In the genomic region with DNA sequence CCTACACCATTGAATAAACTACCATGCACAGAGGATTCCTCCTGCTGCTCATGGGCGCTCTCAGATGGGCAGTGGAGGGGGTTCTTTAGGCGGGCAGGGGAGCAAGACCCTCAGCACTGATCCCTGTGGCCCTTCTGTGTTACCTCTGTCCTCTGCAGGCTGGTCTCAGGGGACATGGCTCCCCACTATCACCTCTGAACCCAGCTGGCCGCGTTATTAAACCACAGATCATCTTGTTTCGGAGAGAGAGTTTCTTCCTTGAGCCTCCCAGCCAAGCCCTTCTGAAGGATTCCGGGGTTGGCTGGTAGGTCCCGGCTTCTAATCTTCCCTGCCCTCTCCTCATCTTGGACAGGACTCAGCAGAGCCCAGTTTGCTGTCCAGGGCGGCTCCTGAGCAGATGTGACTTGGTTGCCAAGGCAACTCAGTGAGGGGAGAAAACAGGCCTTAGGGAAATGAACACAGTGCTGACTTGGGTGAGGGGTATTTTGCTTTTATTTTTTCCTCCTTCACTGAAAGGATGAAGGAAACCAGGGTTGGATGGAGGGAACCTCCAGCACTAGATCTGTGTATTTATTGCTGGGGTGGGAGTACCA, we compare ENCODE assay signal across 1 cellular context.
TF ChIP-seq lines count a peak whose summit lies in the region.

No MANE protein-coding gene starts in this region.

TF ChIP-seq in SK-N-SH, 30 proteins besides CTCF, POLR2A, EP300 and RAD21 (continued from another document):
- TF ChIP-seq SMC3 (IDR thresholded peaks at IDR 0.05; ENCODE audit: low read depth, low read length) (no peak), TCF12 (IDR thresholded peaks at IDR 0.05) (no peak), RFX5 (IDR thresholded peaks at IDR 0.05; ENCODE audit: low read length) (no peak), FOXJ3 (CRISPR knock-in tag; IDR thresholded peaks at IDR 0.05) (no peak)
- TF ChIP-seq, protein P1, sequence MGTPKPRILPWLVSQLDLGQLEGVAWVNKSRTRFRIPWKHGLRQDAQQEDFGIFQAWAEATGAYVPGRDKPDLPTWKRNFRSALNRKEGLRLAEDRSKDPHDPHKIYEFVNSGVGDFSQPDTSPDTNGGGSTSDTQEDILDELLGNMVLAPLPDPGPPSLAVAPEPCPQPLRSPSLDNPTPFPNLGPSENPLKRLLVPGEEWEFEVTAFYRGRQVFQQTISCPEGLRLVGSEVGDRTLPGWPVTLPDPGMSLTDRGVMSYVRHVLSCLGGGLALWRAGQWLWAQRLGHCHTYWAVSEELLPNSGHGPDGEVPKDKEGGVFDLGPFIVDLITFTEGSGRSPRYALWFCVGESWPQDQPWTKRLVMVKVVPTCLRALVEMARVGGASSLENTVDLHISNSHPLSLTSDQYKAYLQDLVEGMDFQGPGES (IDR thresholded peaks at IDR 0.05; ENCODE audit: low read depth, low read length), result no peak
- TF ChIP-seq, protein P2, sequence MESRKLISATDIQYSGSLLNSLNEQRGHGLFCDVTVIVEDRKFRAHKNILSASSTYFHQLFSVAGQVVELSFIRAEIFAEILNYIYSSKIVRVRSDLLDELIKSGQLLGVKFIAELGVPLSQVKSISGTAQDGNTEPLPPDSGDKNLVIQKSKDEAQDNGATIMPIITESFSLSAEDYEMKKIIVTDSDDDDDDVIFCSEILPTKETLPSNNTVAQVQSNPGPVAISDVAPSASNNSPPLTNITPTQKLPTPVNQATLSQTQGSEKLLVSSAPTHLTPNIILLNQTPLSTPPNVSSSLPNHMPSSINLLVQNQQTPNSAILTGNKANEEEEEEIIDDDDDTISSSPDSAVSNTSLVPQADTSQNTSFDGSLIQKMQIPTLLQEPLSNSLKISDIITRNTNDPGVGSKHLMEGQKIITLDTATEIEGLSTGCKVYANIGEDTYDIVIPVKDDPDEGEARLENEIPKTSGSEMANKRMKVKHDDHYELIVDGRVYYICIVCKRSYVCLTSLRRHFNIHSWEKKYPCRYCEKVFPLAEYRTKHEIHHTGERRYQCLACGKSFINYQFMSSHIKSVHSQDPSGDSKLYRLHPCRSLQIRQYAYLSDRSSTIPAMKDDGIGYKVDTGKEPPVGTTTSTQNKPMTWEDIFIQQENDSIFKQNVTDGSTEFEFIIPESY (IDR thresholded peaks at IDR 0.05; ENCODE audit: borderline replicate concordance, low read depth), result no peak
